In genomic region chr1:157596384-157596783, GRCh38 we compare ENCODE assay signal across 19 cellular contexts. TPM values are rescaled to one million over a fixed set of nuclear protein-coding genes. Genes with fewer than 3 reads are reported as not detected.
DNase-seq lines count a peak whose midpoint lies in the region; ATAC-seq and TF ChIP-seq lines count a peak whose summit lies in the region.
"Had no signal": no experiment of that assay in that cellular context is flagged by ENCODE, and none has a peak within 500 bp of the region (broad histone marks: within the 10 kb centered on the region; RNA-seq: fewer than 3 reads in every experiment).

No MANE protein-coding gene starts in this region.

- H3K9ac ChIP-seq in BLaER1: no peak overlapping the region

- intact Hi-C loops in gastrocnemius medialis (cut with DNase I; ENCODE audit: low total_unique reads): no loop called here

- H3K36me3 ChIP-seq in BLaER1: no peaks in the 10 kb centered on the region
- no peaks in the 10 kb centered on the region for H3K36me3 ChIP-seq in gastrocnemius medialis
- H3K36me3 ChIP-seq: neutrophil, spleen, transverse colon had no signal

- H3K9me3 ChIP-seq in BLaER1 (no peaks in the 10 kb centered on the region), gastrocnemius medialis (no peaks in the 10 kb centered on the region)
- H3K9me3 ChIP-seq: neutrophil, spleen, transverse colon had no signal

- peak; percentile 32 for ATAC-seq in GM19043 (IDR thresholded peaks at IDR 0.05; ENCODE audit: low read depth, unreplicated experiment)
- peak; percentile 52 for ATAC-seq in HG02642 (IDR thresholded peaks at IDR 0.05; ENCODE audit: poor library complexity, unreplicated experiment)
- peak; percentile 30 for ATAC-seq in HG03457 (IDR thresholded peaks at IDR 0.05; ENCODE audit: unreplicated experiment)
- ATAC-seq in SK-N-SH treated with all-trans-retinoic acid at 6 μM for 48 hours: no peak
- ATAC-seq in gastrocnemius medialis: no peak

- H3K4me1 ChIP-seq in BLaER1: peaks cover 45% of the 10 kb centered on the region
- no peaks in the 10 kb centered on the region for H3K4me1 ChIP-seq in gastrocnemius medialis
- H3K4me1 ChIP-seq: transverse colon had no signal

- peak overlapping the region; percentile 41; the same call in 1 of the 2 replicates for H3K27ac ChIP-seq in BLaER1
- no peak overlapping the region for H3K27ac ChIP-seq in gastrocnemius medialis
- H3K27ac ChIP-seq: neutrophil, spleen, transverse colon had no signal

- in situ Hi-C loops in gastrocnemius medialis (cut with MboI; ENCODE audit: low sequenced_read_pairs in 4 of 4): loop anchor here in 1 of 4 donors (25.0 kb wide), 1 partner anchor 516 kb away; no protein-coding TSS in a partner anchor

- TF ChIP-seq CTCF in gastrocnemius medialis (IDR thresholded peaks at IDR 0.05 in 4 of 5, conservative IDR thresholded peaks at IDR 0.05 in 1 of 5): no peak

- peak overlapping the region; percentile 91 for H3K4me2 ChIP-seq in BLaER1

- H3K4me3 ChIP-seq in BLaER1 (no peak overlapping the region), gastrocnemius medialis (no peak overlapping the region)
- H3K4me3 ChIP-seq: spleen, transverse colon had no signal

- H4K20me1 ChIP-seq in BLaER1: no peaks in the 10 kb centered on the region

- H3K27me3 ChIP-seq in BLaER1 (no peaks in the 10 kb centered on the region), gastrocnemius medialis (no peaks in the 10 kb centered on the region)

- DNase-seq in NCI-H345 treated with DMSO at 0.1 percent for 48 hours (lab: John Stamatoyannopoulos, UW; ENCODE audit: unreplicated experiment): no peak
- no peak for DNase-seq in gastrocnemius medialis
- DNase-seq in NCI-H187 (lab: John Stamatoyannopoulos, UW): no peak
- DNase-seq: activated T-cell treated with anti-CD3 and anti-CD28 coated beads for 4 hours; IMR-90; mammary epithelial cell; NCI-H187 treated with DMSO at 0.1 percent for 48 hours; NK-92 treated with Interleukin-12 subunit alpha and Interleukin-12 subunit beta, amount 100 ng/mL, for 24 hours; spleen; transverse colon had no signal

- no peak for TF ChIP-seq POLR2A in gastrocnemius medialis (IDR thresholded peaks at IDR 0.05)

TF ChIP-seq in SK-N-SH treated with all-trans-retinoic acid at 6 μM for 48 hours, 23 proteins besides CTCF, POLR2A, EP300 and RAD21:
- TF ChIP-seq GLIS3 (CRISPR knock-in tag; IDR thresholded peaks at IDR 0.05) (no peak), BACH2 (CRISPR knock-in tag; IDR thresholded peaks at IDR 0.05; ENCODE audit: borderline replicate concordance) (no peak), CSRNP3 (CRISPR knock-in tag; IDR thresholded peaks at IDR 0.05) (no peak), SNAI2 (CRISPR knock-in tag; IDR thresholded peaks at IDR 0.05) (no peak), OSR1 (CRISPR knock-in tag; IDR thresholded peaks at IDR 0.05) (no peak), CSDC2 (CRISPR knock-in tag; IDR thresholded peaks at IDR 0.05) (no peak), ZC3H10 (CRISPR knock-in tag; IDR thresholded peaks at IDR 0.05) (no peak), CREB5 (CRISPR knock-in tag; IDR thresholded peaks at IDR 0.05; ENCODE audit: low read depth) (no peak), ZNF565 (CRISPR knock-in tag; conservative IDR thresholded peaks at IDR 0.05; ENCODE audit: low read depth) (no peak), TOX (CRISPR knock-in tag; IDR thresholded peaks at IDR 0.05; ENCODE audit: borderline replicate concordance) (no peak), ESRRG (CRISPR knock-in tag; IDR thresholded peaks at IDR 0.05) (no peak), TCF4 (CRISPR knock-in tag; IDR thresholded peaks at IDR 0.05; ENCODE audit: borderline replicate concordance) (no peak), RARB (CRISPR knock-in tag; IDR thresholded peaks at IDR 0.05) (no peak), ZNF70 (CRISPR knock-in tag; IDR thresholded peaks at IDR 0.05) (no peak), ISL1 (CRISPR knock-in tag; IDR thresholded peaks at IDR 0.05) (no peak)
- TF ChIP-seq, protein P1, sequence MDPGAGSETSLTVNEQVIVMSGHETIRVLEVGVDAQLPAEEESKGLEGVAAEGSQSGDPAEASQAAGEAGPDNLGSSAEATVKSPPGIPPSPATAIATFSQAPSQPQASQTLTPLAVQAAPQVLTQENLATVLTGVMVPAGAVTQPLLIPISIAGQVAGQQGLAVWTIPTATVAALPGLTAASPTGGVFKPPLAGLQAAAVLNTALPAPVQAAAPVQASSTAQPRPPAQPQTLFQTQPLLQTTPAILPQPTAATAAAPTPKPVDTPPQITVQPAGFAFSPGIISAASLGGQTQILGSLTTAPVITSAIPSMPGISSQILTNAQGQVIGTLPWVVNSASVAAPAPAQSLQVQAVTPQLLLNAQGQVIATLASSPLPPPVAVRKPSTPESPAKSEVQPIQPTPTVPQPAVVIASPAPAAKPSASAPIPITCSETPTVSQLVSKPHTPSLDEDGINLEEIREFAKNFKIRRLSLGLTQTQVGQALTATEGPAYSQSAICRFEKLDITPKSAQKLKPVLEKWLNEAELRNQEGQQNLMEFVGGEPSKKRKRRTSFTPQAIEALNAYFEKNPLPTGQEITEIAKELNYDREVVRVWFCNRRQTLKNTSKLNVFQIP (CRISPR knock-in tag; IDR thresholded peaks at IDR 0.05; ENCODE audit: borderline replicate concordance, low read depth): no peak
- TF ChIP-seq, protein P2, sequence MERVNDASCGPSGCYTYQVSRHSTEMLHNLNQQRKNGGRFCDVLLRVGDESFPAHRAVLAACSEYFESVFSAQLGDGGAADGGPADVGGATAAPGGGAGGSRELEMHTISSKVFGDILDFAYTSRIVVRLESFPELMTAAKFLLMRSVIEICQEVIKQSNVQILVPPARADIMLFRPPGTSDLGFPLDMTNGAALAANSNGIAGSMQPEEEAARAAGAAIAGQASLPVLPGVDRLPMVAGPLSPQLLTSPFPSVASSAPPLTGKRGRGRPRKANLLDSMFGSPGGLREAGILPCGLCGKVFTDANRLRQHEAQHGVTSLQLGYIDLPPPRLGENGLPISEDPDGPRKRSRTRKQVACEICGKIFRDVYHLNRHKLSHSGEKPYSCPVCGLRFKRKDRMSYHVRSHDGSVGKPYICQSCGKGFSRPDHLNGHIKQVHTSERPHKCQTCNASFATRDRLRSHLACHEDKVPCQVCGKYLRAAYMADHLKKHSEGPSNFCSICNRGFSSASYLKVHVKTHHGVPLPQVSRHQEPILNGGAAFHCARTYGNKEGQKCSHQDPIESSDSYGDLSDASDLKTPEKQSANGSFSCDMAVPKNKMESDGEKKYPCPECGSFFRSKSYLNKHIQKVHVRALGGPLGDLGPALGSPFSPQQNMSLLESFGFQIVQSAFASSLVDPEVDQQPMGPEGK (CRISPR knock-in tag; IDR thresholded peaks at IDR 0.05; ENCODE audit: borderline replicate concordance): no peak
- TF ChIP-seq, protein P3, sequence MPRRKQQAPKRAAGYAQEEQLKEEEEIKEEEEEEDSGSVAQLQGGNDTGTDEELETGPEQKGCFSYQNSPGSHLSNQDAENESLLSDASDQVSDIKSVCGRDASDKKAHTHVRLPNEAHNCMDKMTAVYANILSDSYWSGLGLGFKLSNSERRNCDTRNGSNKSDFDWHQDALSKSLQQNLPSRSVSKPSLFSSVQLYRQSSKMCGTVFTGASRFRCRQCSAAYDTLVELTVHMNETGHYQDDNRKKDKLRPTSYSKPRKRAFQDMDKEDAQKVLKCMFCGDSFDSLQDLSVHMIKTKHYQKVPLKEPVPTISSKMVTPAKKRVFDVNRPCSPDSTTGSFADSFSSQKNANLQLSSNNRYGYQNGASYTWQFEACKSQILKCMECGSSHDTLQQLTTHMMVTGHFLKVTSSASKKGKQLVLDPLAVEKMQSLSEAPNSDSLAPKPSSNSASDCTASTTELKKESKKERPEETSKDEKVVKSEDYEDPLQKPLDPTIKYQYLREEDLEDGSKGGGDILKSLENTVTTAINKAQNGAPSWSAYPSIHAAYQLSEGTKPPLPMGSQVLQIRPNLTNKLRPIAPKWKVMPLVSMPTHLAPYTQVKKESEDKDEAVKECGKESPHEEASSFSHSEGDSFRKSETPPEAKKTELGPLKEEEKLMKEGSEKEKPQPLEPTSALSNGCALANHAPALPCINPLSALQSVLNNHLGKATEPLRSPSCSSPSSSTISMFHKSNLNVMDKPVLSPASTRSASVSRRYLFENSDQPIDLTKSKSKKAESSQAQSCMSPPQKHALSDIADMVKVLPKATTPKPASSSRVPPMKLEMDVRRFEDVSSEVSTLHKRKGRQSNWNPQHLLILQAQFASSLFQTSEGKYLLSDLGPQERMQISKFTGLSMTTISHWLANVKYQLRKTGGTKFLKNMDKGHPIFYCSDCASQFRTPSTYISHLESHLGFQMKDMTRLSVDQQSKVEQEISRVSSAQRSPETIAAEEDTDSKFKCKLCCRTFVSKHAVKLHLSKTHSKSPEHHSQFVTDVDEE (CRISPR knock-in tag; IDR thresholded peaks at IDR 0.05): no peak

RNA-seq across cellular contexts. Expression of gene FCRL4, which starts 1.5 kb away (rescaled TPM):
- total RNA-seq in gastrocnemius medialis: not detected
- total RNA-seq: A172, fibroblast of lung, IMR-90, mammary epithelial cell, SK-MEL-5, transverse colon had no signal

RNA-seq across cellular contexts. Expression of gene FCRL5, which starts 44.1 kb away (rescaled TPM):
- not detected for total RNA-seq in gastrocnemius medialis
- total RNA-seq: A172, fibroblast of lung, IMR-90, mammary epithelial cell, SK-MEL-5 had no signal

Comparison
In these comparisons a context has a peak if more than half of its experiments do, and no peak if none do; other contexts are left out.
1. ATAC-seq: peak in GM19043 (single experiment), HG02642 (single experiment) and HG03457 (single experiment); none in SK-N-SH treated with all-trans-retinoic acid at 6 μM for 48 hours (single experiment) and gastrocnemius medialis (0 of 2).